In genomic region chr6:39430968-39431523, GRCh38 we compare ENCODE assay signal across 9 cellular contexts.
A peak's percentile ranks its signal among the peaks of the same experiment; 100 is the strongest.
DNase-seq lines count a peak whose midpoint lies in the region; ATAC-seq lines count a peak whose summit lies in the region.
"Had no signal": no experiment of that assay in that cellular context is flagged by ENCODE, and none has a peak within 500 bp of the region (broad histone marks: within the 10 kb centered on the region; RNA-seq: fewer than 3 reads in every experiment).

No MANE protein-coding gene starts in this region.

- DNase-seq in COR-L47 (lab: John Stamatoyannopoulos, UW): peak; percentile 63
- DNase-seq in NCI-H2029 (lab: John Stamatoyannopoulos, UW): peak; percentile 84
- peak; percentile 54 for DNase-seq in myocyte (ENCODE audit: low read depth)
- no peak for DNase-seq in HuH-7 (ENCODE audit: low spot score)
- no peak for DNase-seq in NCI-H1436 treated with DMSO at 0.1 percent for 48 hours (lab: John Stamatoyannopoulos, UW)
- DNase-seq: activated B cell treated with CpG ODN at 0.5 μM for 24 hours had no signal

- H3K27ac ChIP-seq in cingulate gyrus (ENCODE audit: low read depth, low read length): peak overlapping the region; percentile 82

- ATAC-seq in GM21528 (IDR thresholded peaks at IDR 0.05; ENCODE audit: low FRiP score, unreplicated experiment) (no peak), GM19455 (IDR thresholded peaks at IDR 0.05; ENCODE audit: unreplicated experiment) (no peak)

Comparison
In these comparisons a context has a peak if more than half of its experiments do, and no peak if none do; other contexts are left out.
1. DNase-seq: peak in COR-L47 (single experiment), NCI-H2029 (single experiment) and myocyte (single experiment); none in HuH-7 (single experiment) and NCI-H1436 treated with DMSO at 0.1 percent for 48 hours (single experiment).